28 cellular contexts compared by ENCODE assay signal in the genomic region with DNA sequence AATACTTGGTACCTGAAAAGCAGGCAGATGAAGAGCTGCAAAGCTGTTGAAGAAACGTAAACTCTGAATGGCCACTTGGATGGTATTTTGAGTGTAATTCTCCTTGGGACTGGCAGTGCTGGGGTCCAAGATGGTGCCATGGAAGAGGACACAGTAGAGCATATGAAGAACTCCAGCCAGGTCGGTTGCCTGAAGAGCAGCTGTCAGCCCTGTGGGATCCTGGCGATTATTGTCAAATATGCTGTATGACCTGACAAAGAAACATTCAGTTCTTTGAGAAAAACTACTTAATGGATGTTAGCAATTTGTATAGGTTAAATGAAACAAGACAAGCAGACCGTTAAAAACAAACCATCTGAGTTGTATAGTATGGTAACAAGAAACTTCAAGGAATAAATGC. TPM values are rescaled to one million over a fixed set of nuclear protein-coding genes. Genes with fewer than 3 reads are reported as not detected.
"Had no signal": no experiment of that assay in that cellular context is flagged by ENCODE, and none has a peak within 500 bp of the region (broad histone marks: within the 10 kb centered on the region; RNA-seq: fewer than 3 reads in every experiment).

No MANE protein-coding gene starts in this region.

- DNase-seq: natural killer cell; occipital lobe; ovary; posterior cingulate gyrus; psoas muscle; right cardiac atrium; spleen; stimulated activated CD4-positive, alpha-beta T cell treated with anti-CD3 and anti-CD28 coated beads, Interleukin-12 subunit alpha, Interleukin-12 subunit beta, amount 100 ng/mL, for 4 hours; stimulated activated CD4-positive, alpha-beta T cell treated with anti-CD3 and anti-CD28 coated beads, Interleukin-1b, Interleukin-23, amount 100 ng/mL, for 48 hours; stimulated activated CD4-positive, alpha-beta T cell treated with anti-CD3 and anti-CD28 coated beads, Interleukin-4, amount 100 ng/mL, for 1 hour; stimulated activated CD4-positive, alpha-beta T cell treated with anti-CD3 and anti-CD28 coated beads, Interleukin-4, amount 100 ng/mL, for 4 hours; stimulated activated CD8-positive, alpha-beta memory T cell treated with anti-CD3 and anti-CD28 coated beads, Interleukin-4, amount 100 ng/mL, for 48 hours; stimulated activated naive CD4-positive, alpha-beta T cell; stimulated activated naive CD8-positive, alpha-beta T cell treated with anti-CD3 and anti-CD28 coated beads, Interleukin-15, amount 100 ng/mL, for 72 hours; stimulated activated naive CD8-positive, alpha-beta T cell treated with anti-CD3 and anti-CD28 coated beads, Interleukin-15, Interleukin-2, amounts not matched to agents 100 U/mL and 50 U/mL, for 24 hours; substantia nigra; testis; tibial artery; transverse colon; upper lobe of right lung; uterus had no signal

- H3K27ac ChIP-seq: neural progenitor cell, ovary, parathyroid adenoma, psoas muscle, skin epidermis, spleen, suprapubic skin, testis, tibial artery, transverse colon, upper lobe of right lung, uterus had no signal

- ATAC-seq: natural killer cell; psoas muscle; right cardiac atrium; sciatic nerve; stimulated activated memory B cell treated with anti-CD40 and anti-IgM and Interleukin-4, amounts not matched to agents 10 μg/mL and 1 μg/mL and 100 μg/mL, for 72 hours; stimulated activated naive CD8-positive, alpha-beta T cell treated with anti-CD3 and anti-CD28 coated beads, Interleukin-15, amount 100 ng/mL, for 72 hours; stimulated activated naive CD8-positive, alpha-beta T cell treated with anti-CD3 and anti-CD28 coated beads, Interleukin-15, Interleukin-2, amounts not matched to agents 100 U/mL and 50 U/mL, for 24 hours; upper lobe of right lung had no signal

- H3K36me3 ChIP-seq: neural progenitor cell, ovary, transverse colon, upper lobe of right lung, uterus had no signal

- H3K9me3 ChIP-seq: ovary, psoas muscle, spleen, suprapubic skin, testis, tibial artery, transverse colon, upper lobe of right lung, uterus had no signal

- H3K27me3 ChIP-seq: neural progenitor cell, ovary, spleen, suprapubic skin, testis, tibial artery, transverse colon, upper lobe of right lung, uterus had no signal

- H3K4me3 ChIP-seq: neural progenitor cell, ovary, psoas muscle, skin epidermis, smooth muscle cell, spleen, suprapubic skin, testis, tibial artery, transverse colon, upper lobe of right lung, uterus had no signal

- H3K4me1 ChIP-seq: parathyroid adenoma, psoas muscle, suprapubic skin, testis, tibial artery, transverse colon, upper lobe of right lung, uterus had no signal

RNA-seq across cellular contexts. Expression of a gene that starts 44.8 kb away (rescaled TPM):
- total RNA-seq: natural killer cell, occipital lobe, ovary, psoas muscle, right cardiac atrium, upper lobe of right lung had no signal
